Comparison of ENCODE assay signal across 18 cellular contexts in genomic region chr18:78082776-78083175, GRCh38.
"Had no signal": no experiment of that assay in that cellular context is flagged by ENCODE, and none has a peak within 500 bp of the region (broad histone marks: within the 10 kb centered on the region; RNA-seq: fewer than 3 reads in every experiment).

No MANE protein-coding gene starts in this region.

- H3K9me3 ChIP-seq: breast epithelium, gastroesophageal sphincter, heart left ventricle, prostate gland, right atrium auricular region, transverse colon, vagina had no signal

- H3K36me3 ChIP-seq: breast epithelium, gastroesophageal sphincter, heart left ventricle, prostate gland, right atrium auricular region, transverse colon, vagina, WERI-Rb-1 had no signal

- ATAC-seq: esophagus mucosa, gastroesophageal sphincter, heart left ventricle had no signal

- H3K4me3 ChIP-seq: breast epithelium, gastroesophageal sphincter, heart left ventricle, prostate gland, right atrium auricular region, transverse colon, vagina had no signal

- DNase-seq: activated CD4-positive, alpha-beta T cell treated with anti-CD3 and anti-CD28 coated beads for 1 hour; activated CD8-positive, alpha-beta memory T cell treated with anti-CD3 and anti-CD28 coated beads for 24 hours; activated CD8-positive, alpha-beta memory T cell treated with anti-CD3 and anti-CD28 coated beads, Interleukin-2, amount 50 U/mL, for 48 hours; activated gamma-delta T cell; activated T-cell treated with anti-CD3 and anti-CD28 coated beads, Interleukin-2, amount 50 U/mL, for 48 hours; cerebellar nuclear complex; cortex of kidney; effector CD4-positive, alpha-beta T cell; heart left ventricle; stimulated activated CD4-positive, alpha-beta T cell treated with anti-CD3 and anti-CD28 coated beads, Interleukin-2, amount 100 ng/mL, for 24 hours; transverse colon; WERI-Rb-1 had no signal

- H3K27ac ChIP-seq: breast epithelium, gastroesophageal sphincter, heart left ventricle, prostate gland, right atrium auricular region, transverse colon, vagina, WERI-Rb-1 had no signal

- H3K27me3 ChIP-seq: heart left ventricle, right atrium auricular region, transverse colon, vagina had no signal

- H3K4me1 ChIP-seq: breast epithelium, gastroesophageal sphincter, heart left ventricle, prostate gland, right atrium auricular region, transverse colon, vagina had no signal
